8 cellular contexts compared by ENCODE assay signal in genomic region chr19:19732579-19733501, GRCh38. TPM values are rescaled to one million over a fixed set of nuclear protein-coding genes. Genes with fewer than 3 reads are reported as not detected.
DNase-seq lines count a peak whose midpoint lies in the region; ATAC-seq and TF ChIP-seq lines count a peak whose summit lies in the region.

Gene ZNF14, minus strand, starts transcription at chr19:19733112. Its CDS starts 154 bp downstream, at chr19:19732958.

- peak within 1 kb of the TSS; percentile 94 for H3K27ac Mint-ChIP-seq in activated naive CD8-positive, alpha-beta T cell treated with anti-CD3 and anti-CD28 coated beads, Interleukin-2, amount 50 U/mL, for 24 hours

- H3K36me3 ChIP-seq in SU-DHL-6 (ENCODE audit: low read length), result peaks cover 20% of the 10 kb centered on the region
- peaks cover 2% of the 10 kb centered on the region for H3K36me3 ChIP-seq in parathyroid adenoma (ENCODE audit: control insufficient read depth, insufficient read depth, low read length)
- peaks cover 0 to 39% (median 5%) of the 10 kb centered on the region in 3 donors for H3K36me3 ChIP-seq in tibial nerve

- no peaks in the 10 kb centered on the region for H3K27me3 Mint-ChIP-seq in activated naive CD8-positive, alpha-beta T cell treated with anti-CD3 and anti-CD28 coated beads, Interleukin-2, amount 50 U/mL, for 24 hours

- 0 to 2% methylated on average over 35 to 44 of the region's 61 CpGs for WGBS in tibial nerve, 2 donors

- intact Hi-C loops in cardiac septum (cut with DNase I), result loop anchor here (2.0 to 5.0 kb wide), 2 partner anchors 44 to 66 kb away; partner anchors contain the start of gene ZNF101

- no peaks in the 10 kb centered on the region for H3K27me3 ChIP-seq in SU-DHL-6 (ENCODE audit: low read length)
- H3K27me3 ChIP-seq in parathyroid adenoma (ENCODE audit: control insufficient read depth, insufficient read depth, low read length), result no peaks in the 10 kb centered on the region
- no peaks in the 10 kb centered on the region for H3K27me3 ChIP-seq in tibial nerve

- TF ChIP-seq CTCF in GM10266 (IDR thresholded peaks at IDR 0.05; ENCODE audit: control insufficient read depth, insufficient read depth, low read depth, missing control alignments) (peak; percentile 28), SU-DHL-6 (IDR thresholded peaks at IDR 0.05; ENCODE audit: insufficient read depth, low read length, poor library complexity, severe bottlenecking) (no peak), parathyroid adenoma (IDR thresholded peaks at IDR 0.05) (no peak), tibial nerve (IDR thresholded peaks at IDR 0.05) (peak in 2 of 5 experiments; percentile 9 to 18)

- peak within 1 kb of the TSS; percentile 89 for H3K4me3 Mint-ChIP-seq in activated naive CD8-positive, alpha-beta T cell treated with anti-CD3 and anti-CD28 coated beads, Interleukin-2, amount 50 U/mL, for 24 hours

- H3K9me3 ChIP-seq in SU-DHL-6 (ENCODE audit: insufficient read depth, low read length) (peaks cover 14% of the 10 kb centered on the region; the same call in 1 of the 2 replicates), parathyroid adenoma (ENCODE audit: control insufficient read depth, low read length) (no peaks in the 10 kb centered on the region), tibial nerve (peaks cover 0 to 34% (median 11%) of the 10 kb centered on the region in 4 donors)

- H2AFZ ChIP-seq in SU-DHL-6 (ENCODE audit: low read depth, low read length, severe bottlenecking) (peak within 1 kb of the TSS; percentile 99), parathyroid adenoma (peak within 1 kb of the TSS; percentile 89)

- peak within 1 kb of the TSS; percentile 30 for H3K27ac ChIP-seq in SU-DHL-6 (ENCODE audit: low read depth, low read length)
- H3K27ac ChIP-seq in parathyroid adenoma, result peak within 1 kb of the TSS; percentile 72
- H3K27ac ChIP-seq in tibial nerve, result peak within 1 kb of the TSS; percentile 74 to 81 (median 78)

- ATAC-seq in HG02571 (IDR thresholded peaks at IDR 0.05; ENCODE audit: unreplicated experiment), result peak; percentile 99
- ATAC-seq in activated naive CD8-positive, alpha-beta T cell treated with anti-CD3 and anti-CD28 coated beads, Interleukin-2, amount 50 U/mL, for 24 hours, result peak; percentile 100

- no peaks in the 10 kb centered on the region for H3F3A ChIP-seq in SU-DHL-6 (ENCODE audit: insufficient read depth)

- H3K4me3 ChIP-seq in SU-DHL-6 (ENCODE audit: insufficient read depth, low read length, poor library complexity, severe bottlenecking) (peak within 1 kb of the TSS; percentile 88), parathyroid adenoma (ENCODE audit: low read depth, low read length) (peak within 1 kb of the TSS; percentile 81), tibial nerve (peak within 1 kb of the TSS; percentile 80 to 98 (median 92))

- TF ChIP-seq EP300 in tibial nerve (IDR thresholded peaks at IDR 0.05), result peak in 1 of 2 donors; percentile 98

- H3K9ac ChIP-seq in SU-DHL-6 (ENCODE audit: low read length), result peak within 1 kb of the TSS; percentile 77
- H3K9ac ChIP-seq in parathyroid adenoma, result peak within 1 kb of the TSS; percentile 48

- H4K20me1 ChIP-seq in SU-DHL-6 (ENCODE audit: low read depth, low read length), result no peaks in the 10 kb centered on the region

- H3K4me1 ChIP-seq in parathyroid adenoma (no peaks in the 10 kb centered on the region), tibial nerve (peaks cover 0 to 18% (median 0%) of the 10 kb centered on the region in 4 donors)

- H3K79me2 ChIP-seq in SU-DHL-6 (ENCODE audit: insufficient read depth, low read length) (peaks cover 50% of the 10 kb centered on the region), parathyroid adenoma (peaks cover 8% of the 10 kb centered on the region)

- DNase-seq in GM10266 (ENCODE audit: extremely low spot score) (peak; percentile 97), NCI-H1092 (lab: John Stamatoyannopoulos, UW) (peak; percentile 91), cardiac septum (ENCODE audit: low spot score) (peak; percentile 95), tibial nerve (ENCODE audit: low spot score in 2 of 2) (peak; percentile 82 to 97)
- peak; percentile 92 for DNase-seq in activated naive CD8-positive, alpha-beta T cell treated with anti-CD3 and anti-CD28 coated beads, Interleukin-2, amount 50 U/mL, for 24 hours

- peaks cover 15% of the 10 kb centered on the region for H3K9me3 Mint-ChIP-seq in activated naive CD8-positive, alpha-beta T cell treated with anti-CD3 and anti-CD28 coated beads, Interleukin-2, amount 50 U/mL, for 24 hours

- peak; percentile 78 to 92 for TF ChIP-seq POLR2A in tibial nerve (IDR thresholded peaks at IDR 0.05)

- H3K4me2 ChIP-seq in SU-DHL-6 (ENCODE audit: low read depth, low read length, poor library complexity, severe bottlenecking) (peak within 1 kb of the TSS; percentile 85), parathyroid adenoma (ENCODE audit: low read length) (peak within 1 kb of the TSS; percentile 89)

- no peaks in the 10 kb centered on the region for H3K9me2 ChIP-seq in SU-DHL-6 (replicated peaks; ENCODE audit: insufficient read depth, low read length)

- H3K4me1 Mint-ChIP-seq in activated naive CD8-positive, alpha-beta T cell treated with anti-CD3 and anti-CD28 coated beads, Interleukin-2, amount 50 U/mL, for 24 hours, result peaks cover 32% of the 10 kb centered on the region

- peaks cover 41% of the 10 kb centered on the region for H3K36me3 Mint-ChIP-seq in activated naive CD8-positive, alpha-beta T cell treated with anti-CD3 and anti-CD28 coated beads, Interleukin-2, amount 50 U/mL, for 24 hours (ENCODE audit: low read depth)

RNA-seq across cellular contexts. Expression of gene ZNF14, which starts in this region (rescaled TPM):
- 4.6 TPM for total RNA-seq in cardiac septum
- total RNA-seq in tibial nerve, result 10 to 100 TPM; 12.0 to 14.2 (median 13.3) TPM

Comparison
In these comparisons a context has a peak if more than half of its experiments do, and no peak if none do; other contexts are left out.
1. Peak in every context shown above with its lines: DNase-seq, ATAC-seq, H3K4me3 ChIP-seq and H3K27ac ChIP-seq.